Comparison of ENCODE assay signal across 1 cellular context in the genomic region with DNA sequence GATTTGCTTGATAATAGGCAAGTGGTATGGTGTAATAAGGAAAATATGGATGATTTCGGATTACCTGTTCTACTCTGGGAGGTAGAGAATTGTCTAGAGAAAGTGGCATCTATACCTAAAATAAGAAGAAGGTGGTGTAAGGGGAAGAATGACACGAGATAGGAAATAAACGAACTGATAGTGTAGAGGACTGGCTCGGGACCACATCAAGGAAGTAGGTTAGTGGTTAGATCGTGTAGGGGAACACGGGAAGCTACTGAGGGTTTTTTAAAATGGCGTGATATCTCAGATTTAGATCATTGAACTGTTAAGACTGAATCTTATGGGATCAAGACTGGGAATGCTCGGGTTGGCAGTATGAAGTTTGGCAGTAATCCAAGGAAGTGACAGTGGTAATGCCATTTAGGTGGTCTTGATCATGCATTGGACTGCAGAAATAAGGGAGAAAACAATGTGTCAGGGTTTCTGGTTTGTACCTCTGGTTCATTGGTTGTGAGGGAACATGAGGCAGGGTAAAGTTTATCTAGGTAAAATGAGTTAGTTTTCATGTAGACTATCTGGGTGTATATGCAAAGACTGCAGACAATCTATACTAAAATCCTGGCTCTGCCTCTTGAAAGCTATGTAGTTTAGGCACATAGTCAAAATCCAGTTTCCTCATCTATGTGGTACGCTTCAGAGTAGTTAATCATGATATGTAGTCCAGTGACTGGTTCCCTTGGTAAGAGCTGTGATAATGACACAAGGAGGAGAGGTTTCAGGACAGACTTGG.
A peak's percentile ranks its signal among the peaks of the same experiment; 100 is the strongest.
TF ChIP-seq lines count a peak whose summit lies in the region.

No MANE protein-coding gene starts in this region.

TF ChIP-seq in K562, 482 proteins besides CTCF, POLR2A, EP300 and RAD21 (continues in another document):
- TF ChIP-seq, protein P1, sequence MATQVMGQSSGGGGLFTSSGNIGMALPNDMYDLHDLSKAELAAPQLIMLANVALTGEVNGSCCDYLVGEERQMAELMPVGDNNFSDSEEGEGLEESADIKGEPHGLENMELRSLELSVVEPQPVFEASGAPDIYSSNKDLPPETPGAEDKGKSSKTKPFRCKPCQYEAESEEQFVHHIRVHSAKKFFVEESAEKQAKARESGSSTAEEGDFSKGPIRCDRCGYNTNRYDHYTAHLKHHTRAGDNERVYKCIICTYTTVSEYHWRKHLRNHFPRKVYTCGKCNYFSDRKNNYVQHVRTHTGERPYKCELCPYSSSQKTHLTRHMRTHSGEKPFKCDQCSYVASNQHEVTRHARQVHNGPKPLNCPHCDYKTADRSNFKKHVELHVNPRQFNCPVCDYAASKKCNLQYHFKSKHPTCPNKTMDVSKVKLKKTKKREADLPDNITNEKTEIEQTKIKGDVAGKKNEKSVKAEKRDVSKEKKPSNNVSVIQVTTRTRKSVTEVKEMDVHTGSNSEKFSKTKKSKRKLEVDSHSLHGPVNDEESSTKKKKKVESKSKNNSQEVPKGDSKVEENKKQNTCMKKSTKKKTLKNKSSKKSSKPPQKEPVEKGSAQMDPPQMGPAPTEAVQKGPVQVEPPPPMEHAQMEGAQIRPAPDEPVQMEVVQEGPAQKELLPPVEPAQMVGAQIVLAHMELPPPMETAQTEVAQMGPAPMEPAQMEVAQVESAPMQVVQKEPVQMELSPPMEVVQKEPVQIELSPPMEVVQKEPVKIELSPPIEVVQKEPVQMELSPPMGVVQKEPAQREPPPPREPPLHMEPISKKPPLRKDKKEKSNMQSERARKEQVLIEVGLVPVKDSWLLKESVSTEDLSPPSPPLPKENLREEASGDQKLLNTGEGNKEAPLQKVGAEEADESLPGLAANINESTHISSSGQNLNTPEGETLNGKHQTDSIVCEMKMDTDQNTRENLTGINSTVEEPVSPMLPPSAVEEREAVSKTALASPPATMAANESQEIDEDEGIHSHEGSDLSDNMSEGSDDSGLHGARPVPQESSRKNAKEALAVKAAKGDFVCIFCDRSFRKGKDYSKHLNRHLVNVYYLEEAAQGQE (CRISPR knock-in tag; IDR thresholded peaks at IDR 0.05; ENCODE audit: low read depth), result no peak
- TF ChIP-seq KLF6 (CRISPR knock-in tag; IDR thresholded peaks at IDR 0.05; ENCODE audit: borderline replicate concordance) (no peak), POLR2AphosphoS5 (IDR thresholded peaks at IDR 0.05; ENCODE audit: control insufficient read depth, insufficient read depth, low read depth, low read length) (peak; percentile 26; the same call in 1 of the 2 replicates), MYNN (IDR thresholded peaks at IDR 0.05) (peak; percentile 30; the same call in 1 of the 2 replicates), MYNN (CRISPR knock-in tag; IDR thresholded peaks at IDR 0.05) (no peak), FOXJ2 (tag; IDR thresholded peaks at IDR 0.05) (0 out of 2 replicates have a peak, but pooled peaks have one; percentile 28), KHSRP (IDR thresholded peaks at IDR 0.05) (peak; percentile 45), BCL6 (CRISPR knock-in tag; IDR thresholded peaks at IDR 0.05) (no peak), ATF7 (IDR thresholded peaks at IDR 0.05) (no peak), ZEB2 (IDR thresholded peaks at IDR 0.05) (no peak), GABPB1 (CRISPR knock-in tag; IDR thresholded peaks at IDR 0.05) (no peak), NFIC (IDR thresholded peaks at IDR 0.05) (peak; percentile 83), PCBP1 (IDR thresholded peaks at IDR 0.05; ENCODE audit: low read depth, low read length, poor library complexity, severe bottlenecking) (no peak), RFX7 (CRISPR knock-in tag; IDR thresholded peaks at IDR 0.05) (peak; percentile 6; the same call in 1 of the 2 replicates), DACH1 (IDR thresholded peaks at IDR 0.05; ENCODE audit: partially characterized antibody) (no peak), EWSR1 (IDR thresholded peaks at IDR 0.05; ENCODE audit: borderline replicate concordance, low read depth, partially characterized antibody) (peak; percentile 87), ZNF232 (CRISPR knock-in tag; IDR thresholded peaks at IDR 0.05) (no peak), ZFP36 (IDR thresholded peaks at IDR 0.05; ENCODE audit: low read depth, low read length, partially characterized antibody) (no peak), POLR2AphosphoS2 (IDR thresholded peaks at IDR 0.05; ENCODE audit: low read length) (peak; percentile 91), BRD4 (IDR thresholded peaks at IDR 0.05) (0 out of 2 replicates have a peak, but pooled peaks have one; percentile 18), KDM1A (IDR thresholded peaks at IDR 0.05) (0 out of 4 replicates have a peak, but pooled peaks of 1 of the 2 experiments have one; percentile 22), CREB1 (IDR thresholded peaks at IDR 0.05) (no peak), CREB1 (CRISPR knock-in tag; IDR thresholded peaks at IDR 0.05) (no peak), SNRNP70 (optimal IDR thresholded peaks at IDR 0.05; ENCODE audit: low read depth, low read length) (no peak), HNRNPUL1 (IDR thresholded peaks at IDR 0.05; ENCODE audit: low read length) (0 out of 2 replicates have a peak, but pooled peaks have one; percentile 56), SIN3B (IDR thresholded peaks at IDR 0.05; ENCODE audit: low read depth) (peak; percentile 16; the same call in 1 of the 2 replicates), POLR2H (tag; IDR thresholded peaks at IDR 0.05; ENCODE audit: low read depth) (peak; percentile 16; the same call in 1 of the 2 replicates), TFAM (CRISPR knock-in tag; conservative IDR thresholded peaks at IDR 0.05) (no peak), ZNF146 (CRISPR knock-in tag; IDR thresholded peaks at IDR 0.05; ENCODE audit: unreplicated experiment) (no peak), POLR2B (IDR thresholded peaks at IDR 0.05; ENCODE audit: low read depth, partially characterized antibody) (peak; percentile 81), ELF2 (CRISPR knock-in tag; IDR thresholded peaks at IDR 0.05) (peak; percentile 71), CSDE1 (IDR thresholded peaks at IDR 0.05) (0 out of 4 replicates have a peak, but pooled peaks of 1 of the 2 experiments have one; percentile 22), SUPT5H (IDR thresholded peaks at IDR 0.05) (peak; percentile 82), MCM7 (IDR thresholded peaks at IDR 0.05) (0 out of 4 replicates have a peak, but pooled peaks of 1 of the 2 experiments have one; percentile 34), NFATC3 (IDR thresholded peaks at IDR 0.05) (peak; percentile 63; the same call in 1 of the 2 replicates), POLR2G (IDR thresholded peaks at IDR 0.05; ENCODE audit: low read depth, low read length) (peak; percentile 56), ZKSCAN8 (CRISPR knock-in tag; IDR thresholded peaks at IDR 0.05) (no peak), ASH1L (IDR thresholded peaks at IDR 0.05; ENCODE audit: borderline replicate concordance, low read depth, partially characterized antibody) (peak; percentile 17), FUS (optimal IDR thresholded peaks at IDR 0.05; ENCODE audit: low read depth, low read length) (no peak), KDM5B (IDR thresholded peaks at IDR 0.05; ENCODE audit: insufficient replicate concordance, low read depth, low read length) (peak; percentile 51), SOX6 (IDR thresholded peaks at IDR 0.05) (0 out of 2 replicates have a peak, but pooled peaks have one; percentile 4), ZNF696 (CRISPR knock-in tag; conservative IDR thresholded peaks at IDR 0.05) (0 out of 2 replicates have a peak, but pooled peaks have one; percentile 26), ILF3 (IDR thresholded peaks at IDR 0.05; ENCODE audit: borderline replicate concordance) (peak; percentile 21; the same call in 1 of the 2 replicates), ZNF589 (CRISPR knock-in tag; IDR thresholded peaks at IDR 0.05; ENCODE audit: low read depth) (no peak), ZSCAN29 (IDR thresholded peaks at IDR 0.05) (0 out of 2 replicates have a peak, but pooled peaks have one; percentile 25)
- TF ChIP-seq, protein P2, sequence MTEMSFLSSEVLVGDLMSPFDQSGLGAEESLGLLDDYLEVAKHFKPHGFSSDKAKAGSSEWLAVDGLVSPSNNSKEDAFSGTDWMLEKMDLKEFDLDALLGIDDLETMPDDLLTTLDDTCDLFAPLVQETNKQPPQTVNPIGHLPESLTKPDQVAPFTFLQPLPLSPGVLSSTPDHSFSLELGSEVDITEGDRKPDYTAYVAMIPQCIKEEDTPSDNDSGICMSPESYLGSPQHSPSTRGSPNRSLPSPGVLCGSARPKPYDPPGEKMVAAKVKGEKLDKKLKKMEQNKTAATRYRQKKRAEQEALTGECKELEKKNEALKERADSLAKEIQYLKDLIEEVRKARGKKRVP (CRISPR knock-in tag; IDR thresholded peaks at IDR 0.05), result 0 out of 2 replicates have a peak, but pooled peaks have one; percentile 10
- TF ChIP-seq, protein P3, sequence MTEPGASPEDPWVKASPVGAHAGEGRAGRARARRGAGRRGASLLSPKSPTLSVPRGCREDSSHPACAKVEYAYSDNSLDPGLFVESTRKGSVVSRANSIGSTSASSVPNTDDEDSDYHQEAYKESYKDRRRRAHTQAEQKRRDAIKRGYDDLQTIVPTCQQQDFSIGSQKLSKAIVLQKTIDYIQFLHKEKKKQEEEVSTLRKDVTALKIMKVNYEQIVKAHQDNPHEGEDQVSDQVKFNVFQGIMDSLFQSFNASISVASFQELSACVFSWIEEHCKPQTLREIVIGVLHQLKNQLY (CRISPR knock-in tag; conservative IDR thresholded peaks at IDR 0.05), result no peak
- TF ChIP-seq, protein P4, sequence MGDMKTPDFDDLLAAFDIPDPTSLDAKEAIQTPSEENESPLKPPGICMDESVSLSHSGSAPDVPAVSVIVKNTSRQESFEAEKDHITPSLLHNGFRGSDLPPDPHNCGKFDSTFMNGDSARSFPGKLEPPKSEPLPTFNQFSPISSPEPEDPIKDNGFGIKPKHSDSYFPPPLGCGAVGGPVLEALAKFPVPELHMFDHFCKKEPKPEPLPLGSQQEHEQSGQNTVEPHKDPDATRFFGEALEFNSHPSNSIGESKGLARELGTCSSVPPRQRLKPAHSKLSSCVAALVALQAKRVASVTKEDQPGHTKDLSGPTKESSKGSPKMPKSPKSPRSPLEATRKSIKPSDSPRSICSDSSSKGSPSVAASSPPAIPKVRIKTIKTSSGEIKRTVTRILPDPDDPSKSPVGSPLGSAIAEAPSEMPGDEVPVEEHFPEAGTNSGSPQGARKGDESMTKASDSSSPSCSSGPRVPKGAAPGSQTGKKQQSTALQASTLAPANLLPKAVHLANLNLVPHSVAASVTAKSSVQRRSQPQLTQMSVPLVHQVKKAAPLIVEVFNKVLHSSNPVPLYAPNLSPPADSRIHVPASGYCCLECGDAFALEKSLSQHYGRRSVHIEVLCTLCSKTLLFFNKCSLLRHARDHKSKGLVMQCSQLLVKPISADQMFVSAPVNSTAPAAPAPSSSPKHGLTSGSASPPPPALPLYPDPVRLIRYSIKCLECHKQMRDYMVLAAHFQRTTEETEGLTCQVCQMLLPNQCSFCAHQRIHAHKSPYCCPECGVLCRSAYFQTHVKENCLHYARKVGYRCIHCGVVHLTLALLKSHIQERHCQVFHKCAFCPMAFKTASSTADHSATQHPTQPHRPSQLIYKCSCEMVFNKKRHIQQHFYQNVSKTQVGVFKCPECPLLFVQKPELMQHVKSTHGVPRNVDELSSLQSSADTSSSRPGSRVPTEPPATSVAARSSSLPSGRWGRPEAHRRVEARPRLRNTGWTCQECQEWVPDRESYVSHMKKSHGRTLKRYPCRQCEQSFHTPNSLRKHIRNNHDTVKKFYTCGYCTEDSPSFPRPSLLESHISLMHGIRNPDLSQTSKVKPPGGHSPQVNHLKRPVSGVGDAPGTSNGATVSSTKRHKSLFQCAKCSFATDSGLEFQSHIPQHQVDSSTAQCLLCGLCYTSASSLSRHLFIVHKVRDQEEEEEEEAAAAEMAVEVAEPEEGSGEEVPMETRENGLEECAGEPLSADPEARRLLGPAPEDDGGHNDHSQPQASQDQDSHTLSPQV (IDR thresholded peaks at IDR 0.05), result peak; percentile 29; the same call in 1 of the 2 replicates
- TF ChIP-seq, protein P5, sequence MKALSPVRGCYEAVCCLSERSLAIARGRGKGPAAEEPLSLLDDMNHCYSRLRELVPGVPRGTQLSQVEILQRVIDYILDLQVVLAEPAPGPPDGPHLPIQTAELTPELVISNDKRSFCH (CRISPR knock-in tag; IDR thresholded peaks at IDR 0.05), result no peak
- TF ChIP-seq, protein P5 (tag; IDR thresholded peaks at IDR 0.05), result no peak
- TF ChIP-seq, protein P6, sequence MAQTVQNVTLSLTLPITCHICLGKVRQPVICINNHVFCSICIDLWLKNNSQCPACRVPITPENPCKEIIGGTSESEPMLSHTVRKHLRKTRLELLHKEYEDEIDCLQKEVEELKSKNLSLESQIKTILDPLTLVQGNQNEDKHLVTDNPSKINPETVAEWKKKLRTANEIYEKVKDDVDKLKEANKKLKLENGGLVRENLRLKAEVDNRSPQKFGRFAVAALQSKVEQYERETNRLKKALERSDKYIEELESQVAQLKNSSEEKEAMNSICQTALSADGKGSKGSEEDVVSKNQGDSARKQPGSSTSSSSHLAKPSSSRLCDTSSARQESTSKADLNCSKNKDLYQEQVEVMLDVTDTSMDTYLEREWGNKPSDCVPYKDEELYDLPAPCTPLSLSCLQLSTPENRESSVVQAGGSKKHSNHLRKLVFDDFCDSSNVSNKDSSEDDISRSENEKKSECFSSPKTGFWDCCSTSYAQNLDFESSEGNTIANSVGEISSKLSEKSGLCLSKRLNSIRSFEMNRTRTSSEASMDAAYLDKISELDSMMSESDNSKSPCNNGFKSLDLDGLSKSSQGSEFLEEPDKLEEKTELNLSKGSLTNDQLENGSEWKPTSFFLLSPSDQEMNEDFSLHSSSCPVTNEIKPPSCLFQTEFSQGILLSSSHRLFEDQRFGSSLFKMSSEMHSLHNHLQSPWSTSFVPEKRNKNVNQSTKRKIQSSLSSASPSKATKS (CRISPR knock-in tag; IDR thresholded peaks at IDR 0.05), result no peak
- TF ChIP-seq, protein P7, sequence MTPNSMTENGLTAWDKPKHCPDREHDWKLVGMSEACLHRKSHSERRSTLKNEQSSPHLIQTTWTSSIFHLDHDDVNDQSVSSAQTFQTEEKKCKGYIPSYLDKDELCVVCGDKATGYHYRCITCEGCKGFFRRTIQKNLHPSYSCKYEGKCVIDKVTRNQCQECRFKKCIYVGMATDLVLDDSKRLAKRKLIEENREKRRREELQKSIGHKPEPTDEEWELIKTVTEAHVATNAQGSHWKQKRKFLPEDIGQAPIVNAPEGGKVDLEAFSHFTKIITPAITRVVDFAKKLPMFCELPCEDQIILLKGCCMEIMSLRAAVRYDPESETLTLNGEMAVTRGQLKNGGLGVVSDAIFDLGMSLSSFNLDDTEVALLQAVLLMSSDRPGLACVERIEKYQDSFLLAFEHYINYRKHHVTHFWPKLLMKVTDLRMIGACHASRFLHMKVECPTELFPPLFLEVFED (CRISPR knock-in tag; conservative IDR thresholded peaks at IDR 0.05), result peak; percentile 92
